Comparison of ENCODE assay signal across 9 cellular contexts in genomic region chr9:73683862-73684591, GRCh38.
DNase-seq lines count a peak whose midpoint lies in the region; ATAC-seq and TF ChIP-seq lines count a peak whose summit lies in the region.
"Had no signal": no experiment of that assay in that cellular context is flagged by ENCODE, and none has a peak within 500 bp of the region (broad histone marks: within the 10 kb centered on the region; RNA-seq: fewer than 3 reads in every experiment).

No MANE protein-coding gene starts in this region.

- no peak overlapping the region for H3K4ac ChIP-seq in mesendoderm (ENCODE audit: low read depth, low read length)

- ATAC-seq in activated CD8-positive, alpha-beta T cell treated with anti-CD3 and anti-CD28 coated beads for 36 hours, result peak; percentile 7
- ATAC-seq in activated CD8-positive, alpha-beta T cell treated with anti-CD3 and anti-CD28 coated beads, Interleukin-2, amount 10 ng/mL, durations not matched to agents 7 days and 5 days, result no peak
- no peak for ATAC-seq in HG03108 (IDR thresholded peaks at IDR 0.05; ENCODE audit: unreplicated experiment)

- H3K79me2 ChIP-seq in mesendoderm (ENCODE audit: control insufficient read depth, insufficient read depth, low read length), result no peaks in the 10 kb centered on the region

- no peak overlapping the region for H3K27ac Mint-ChIP-seq in activated CD8-positive, alpha-beta T cell treated with anti-CD3 and anti-CD28 coated beads for 36 hours
- no peak overlapping the region for H3K27ac Mint-ChIP-seq in activated CD8-positive, alpha-beta T cell treated with anti-CD3 and anti-CD28 coated beads, Interleukin-2, amount 10 ng/mL, durations not matched to agents 7 days and 5 days
- H3K27ac Mint-ChIP-seq: activated naive CD8-positive, alpha-beta T cell had no signal

- H2BK5ac ChIP-seq in mesendoderm (ENCODE audit: low read length), result no peak overlapping the region

- no peaks in the 10 kb centered on the region for H3K9me3 Mint-ChIP-seq in activated CD8-positive, alpha-beta T cell treated with anti-CD3 and anti-CD28 coated beads for 36 hours
- no peaks in the 10 kb centered on the region for H3K9me3 Mint-ChIP-seq in activated CD8-positive, alpha-beta T cell treated with anti-CD3 and anti-CD28 coated beads, Interleukin-2, amount 10 ng/mL, durations not matched to agents 7 days and 5 days (ENCODE audit: insufficient read depth)

- H2BK120ac ChIP-seq in mesendoderm (ENCODE audit: low read depth, low read length), result no peak overlapping the region

- no peak overlapping the region for H2BK15ac ChIP-seq in mesendoderm (replicated peaks; ENCODE audit: low read depth)

- H4K5ac ChIP-seq in mesendoderm (ENCODE audit: low read length), result no peak overlapping the region

- no peak overlapping the region for H2AK5ac ChIP-seq in mesendoderm (ENCODE audit: low read length)

- H3K4me1 ChIP-seq in mesendoderm (ENCODE audit: control insufficient read depth, low read depth, low read length), result no peaks in the 10 kb centered on the region

- H3K4me1 Mint-ChIP-seq in activated CD8-positive, alpha-beta T cell treated with anti-CD3 and anti-CD28 coated beads for 36 hours (ENCODE audit: low read depth), result no peaks in the 10 kb centered on the region
- H3K4me1 Mint-ChIP-seq in activated CD8-positive, alpha-beta T cell treated with anti-CD3 and anti-CD28 coated beads, Interleukin-2, amount 10 ng/mL, durations not matched to agents 7 days and 5 days (ENCODE audit: low read depth), result no peaks in the 10 kb centered on the region

- no peaks in the 10 kb centered on the region for H3K36me3 ChIP-seq in mesendoderm (ENCODE audit: control insufficient read depth, insufficient read depth, low read length)

- H3K18ac ChIP-seq in mesendoderm (ENCODE audit: low read length), result no peak overlapping the region

- no peak overlapping the region for H4K8ac ChIP-seq in mesendoderm (ENCODE audit: low read depth, low read length)

- in situ Hi-C loops in KBM-7 (cut with MboI; ENCODE audit: low pct_unique_long_range_greater_than_20kb, low sequenced_read_pairs), result no loop called here

- H3K4me2 ChIP-seq in mesendoderm (ENCODE audit: low read length), result no peak overlapping the region

- H3K27me3 Mint-ChIP-seq in activated CD8-positive, alpha-beta T cell treated with anti-CD3 and anti-CD28 coated beads for 36 hours, result no peaks in the 10 kb centered on the region
- H3K27me3 Mint-ChIP-seq in activated CD8-positive, alpha-beta T cell treated with anti-CD3 and anti-CD28 coated beads, Interleukin-2, amount 10 ng/mL, durations not matched to agents 7 days and 5 days (ENCODE audit: low read depth), result no peaks in the 10 kb centered on the region
- H3K27me3 Mint-ChIP-seq: activated naive CD8-positive, alpha-beta T cell had no signal

- CTCF ChIA-PET in activated CD8-positive, alpha-beta T cell treated with anti-CD3 and anti-CD28 coated beads for 36 hours (lab: Charles Lee), result interaction anchor here (0.9 to 1.2 kb wide), 2 partner anchors 32 to 886 kb away, joined by 3 read pairs; no protein-coding TSS in a partner anchor
- CTCF ChIA-PET in activated CD8-positive, alpha-beta T cell treated with anti-CD3 and anti-CD28 coated beads, Interleukin-2, amount 10 ng/mL, durations not matched to agents 7 days and 5 days (lab: Charles Lee), result interaction anchor here (0.9 to 1.5 kb wide), 5 partner anchors 593 to 960 kb away, joined by 3 to 6 read pairs (median 3); no protein-coding TSS in a partner anchor

- no peaks in the 10 kb centered on the region for H3K36me3 Mint-ChIP-seq in activated CD8-positive, alpha-beta T cell treated with anti-CD3 and anti-CD28 coated beads for 36 hours (ENCODE audit: low read depth)
- H3K36me3 Mint-ChIP-seq in activated CD8-positive, alpha-beta T cell treated with anti-CD3 and anti-CD28 coated beads, Interleukin-2, amount 10 ng/mL, durations not matched to agents 7 days and 5 days (ENCODE audit: low read depth), result no peaks in the 10 kb centered on the region
- H3K36me3 Mint-ChIP-seq: activated naive CD8-positive, alpha-beta T cell had no signal

- peak; percentile 38 for TF ChIP-seq CTCF in activated CD8-positive, alpha-beta T cell treated with anti-CD3 and anti-CD28 coated beads for 36 hours (IDR thresholded peaks at IDR 0.05)

- no peak overlapping the region for H3K9ac ChIP-seq in mesendoderm (ENCODE audit: low read length)

- no peak overlapping the region for H3K4me3 Mint-ChIP-seq in activated CD8-positive, alpha-beta T cell treated with anti-CD3 and anti-CD28 coated beads for 36 hours
- H3K4me3 Mint-ChIP-seq in activated CD8-positive, alpha-beta T cell treated with anti-CD3 and anti-CD28 coated beads, Interleukin-2, amount 10 ng/mL, durations not matched to agents 7 days and 5 days, result no peak overlapping the region
- H3K4me3 Mint-ChIP-seq: activated naive CD8-positive, alpha-beta T cell had no signal

- intact Hi-C loops in activated CD8-positive, alpha-beta T cell treated with anti-CD3 and anti-CD28 coated beads for 36 hours (cut with micrococcal nuclease), result no loop called here

- no peaks in the 10 kb centered on the region for H3K27me3 ChIP-seq in mesendoderm (ENCODE audit: insufficient read depth, low read length, poor library complexity)

- H3K56ac ChIP-seq in mesendoderm (ENCODE audit: low read length), result peak overlapping the region; percentile 30

- H3K23ac ChIP-seq in mesendoderm (ENCODE audit: low read length), result no peak overlapping the region

- H3K79me1 ChIP-seq in mesendoderm (ENCODE audit: low read length), result no peaks in the 10 kb centered on the region

- POLR2A ChIA-PET in activated CD8-positive, alpha-beta T cell treated with anti-CD3 and anti-CD28 coated beads for 36 hours (lab: Charles Lee), result no interaction called here
- POLR2A ChIA-PET in activated CD8-positive, alpha-beta T cell treated with anti-CD3 and anti-CD28 coated beads, Interleukin-2, amount 10 ng/mL, durations not matched to agents 7 days and 5 days (lab: Charles Lee), result no interaction called here

- H3K27ac ChIP-seq in mesendoderm (ENCODE audit: low read depth, low read length), result no peak overlapping the region

- no peak overlapping the region for H3K4me3 ChIP-seq in mesendoderm (ENCODE audit: low read length)

- DNase-seq in activated CD8-positive, alpha-beta T cell treated with anti-CD3 and anti-CD28 coated beads for 36 hours, result no peak
- DNase-seq in activated CD8-positive, alpha-beta T cell treated with anti-CD3 and anti-CD28 coated beads, Interleukin-2, amount 10 ng/mL, durations not matched to agents 7 days and 5 days, result no peak
- DNase-seq in KBM-7 (peak; percentile 32), amniotic epithelial cell (ENCODE audit: low read depth) (peak; percentile 78), mesendoderm (peak; percentile 68), inferior parietal cortex (ENCODE audit: extremely low spot score) (no peak), C1 segment of cervical spinal cord (lab: John Stamatoyannopoulos, UW) (no peak)

Comparison
In these comparisons a context has a peak if more than half of its experiments do, and no peak if none do; other contexts are left out.
1. DNase-seq: peak in KBM-7 (single experiment), amniotic epithelial cell (single experiment) and mesendoderm (single experiment); none in activated CD8-positive, alpha-beta T cell treated with anti-CD3 and anti-CD28 coated beads for 36 hours (single experiment), activated CD8-positive, alpha-beta T cell treated with anti-CD3 and anti-CD28 coated beads, Interleukin-2, amount 10 ng/mL, durations not matched to agents 7 days and 5 days (single experiment), inferior parietal cortex (single experiment) and C1 segment of cervical spinal cord (0 of 14).